In genomic region chr2:96071087-96071976, GRCh38 we compare ENCODE assay signal across 3 cellular contexts. TPM values are rescaled to one million over a fixed set of nuclear protein-coding genes. Genes with fewer than 3 reads are reported as not detected.
"Had no signal": no experiment of that assay in that cellular context is flagged by ENCODE, and none has a peak within 500 bp of the region (broad histone marks: within the 10 kb centered on the region; RNA-seq: fewer than 3 reads in every experiment).

No MANE protein-coding gene starts in this region.

RNA-seq across cellular contexts. Expression of gene GPAT2, which starts 36.6 kb away (rescaled TPM):
- total RNA-seq: hepatocyte had no signal

RNA-seq across cellular contexts. Expression of gene ADRA2B, which starts 45.0 kb away (rescaled TPM):
- total RNA-seq: fibroblast of lung, pulmonary artery endothelial cell had no signal
